Comparison of ENCODE assay signal across 1 cellular context in genomic region chr6:155171109-155171746, GRCh38.
TF ChIP-seq lines count a peak whose summit lies in the region.

No MANE protein-coding gene starts in this region.

TF ChIP-seq in SK-N-SH, 30 proteins besides CTCF, POLR2A, EP300 and RAD21 (continued from another document):
- no peak for TF ChIP-seq EZH2phosphoT487 (IDR thresholded peaks at IDR 0.05; ENCODE audit: borderline replicate concordance, low read depth)
- TF ChIP-seq USF2 (IDR thresholded peaks at IDR 0.05; ENCODE audit: borderline replicate concordance, low read depth, low read length) = no peak
- no peak for TF ChIP-seq MXI1 (IDR thresholded peaks at IDR 0.05; ENCODE audit: low read depth, low read length)
- TF ChIP-seq TEAD4 (IDR thresholded peaks at IDR 0.05; ENCODE audit: borderline replicate concordance, insufficient read depth) = 0 out of 2 replicates have a peak, but pooled peaks have one; percentile 31
- TF ChIP-seq JUND (IDR thresholded peaks at IDR 0.05) = peak; percentile 84
- peak; percentile 81 for TF ChIP-seq TCF12 (IDR thresholded peaks at IDR 0.05)
- TF ChIP-seq POLR2AphosphoS5 (IDR thresholded peaks at IDR 0.05; ENCODE audit: low read depth, low read length) = peak; percentile 14; the same call in 1 of the 2 replicates
- peak; percentile 37; the same call in 1 of the 2 replicates for TF ChIP-seq YY1 (IDR thresholded peaks at IDR 0.05; ENCODE audit: low read depth)
- TF ChIP-seq FOXM1 (IDR thresholded peaks at IDR 0.05; ENCODE audit: low read depth) = peak; percentile 80; the same call in 1 of the 2 replicates
- TF ChIP-seq MAX (IDR thresholded peaks at IDR 0.05; ENCODE audit: low read depth) = 0 out of 2 replicates have a peak, but pooled peaks have one; percentile 22
- TF ChIP-seq IRF3 (IDR thresholded peaks at IDR 0.05; ENCODE audit: low read depth, low read length) = no peak
- TF ChIP-seq NFIC (IDR thresholded peaks at IDR 0.05; ENCODE audit: borderline replicate concordance) = peak; percentile 91
- no peak for TF ChIP-seq FOXJ3 (CRISPR knock-in tag; IDR thresholded peaks at IDR 0.05)
- TF ChIP-seq PBX3 (IDR thresholded peaks at IDR 0.05) = peak; percentile 77
TF ChIP-seq in SK-N-SH: peak in this region for 13.
